20 cellular contexts compared by ENCODE assay signal in the genomic region with DNA sequence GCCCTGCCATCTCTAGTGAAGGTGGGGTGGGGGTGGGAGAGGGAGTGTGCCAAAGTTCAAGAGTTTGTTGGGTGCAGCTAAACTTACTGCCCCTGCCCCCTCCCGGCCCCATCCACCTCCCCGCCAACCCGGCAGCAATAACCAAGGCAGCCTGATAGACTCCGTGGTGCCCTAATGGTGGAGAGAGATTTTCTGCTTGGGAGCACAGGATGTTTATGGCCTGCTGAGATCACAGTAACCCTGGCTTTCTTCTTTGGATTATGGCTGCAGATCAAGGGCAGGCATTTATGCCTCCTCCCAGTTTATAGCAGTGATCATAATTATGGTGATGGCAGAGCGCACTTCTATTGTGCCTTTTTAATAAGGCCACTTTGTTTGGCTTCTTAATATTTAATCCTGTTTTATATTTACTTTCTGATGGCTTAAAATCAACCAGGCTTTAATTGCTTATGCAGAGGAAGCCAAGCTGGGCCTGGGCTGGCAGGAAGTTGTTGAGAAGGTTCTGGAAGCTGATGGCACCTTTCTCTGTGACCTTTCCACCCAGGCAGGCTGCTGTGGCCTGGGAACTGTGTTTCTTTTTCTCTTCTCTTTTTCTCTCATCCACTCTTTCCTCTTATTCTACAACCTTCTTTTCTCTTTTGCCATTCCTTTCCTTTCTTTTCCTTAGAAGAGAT.
"Had no signal": no experiment of that assay in that cellular context is flagged by ENCODE, and none has a peak within 500 bp of the region (broad histone marks: within the 10 kb centered on the region; RNA-seq: fewer than 3 reads in every experiment).

No MANE protein-coding gene starts in this region.

- DNase-seq: activated CD4-positive, alpha-beta T cell treated with anti-CD3 and anti-CD28 coated beads for 1 hour; activated gamma-delta T cell; activated T-cell treated with anti-CD3 and anti-CD28 coated beads, Interleukin-2, amount 50 U/mL, for 72 hours; effector memory CD4-positive, alpha-beta T cell; esophagus squamous epithelium; left ventricle myocardium inferior; naive thymus-derived CD8-positive, alpha-beta T cell; pancreas; stimulated activated CD4-positive, alpha-beta T cell treated with anti-CD3 and anti-CD28 coated beads, Interleukin-12 subunit alpha, Interleukin-12 subunit beta, amount 100 ng/mL, for 4 hours; stimulated activated CD4-positive, alpha-beta T cell treated with anti-CD3 and anti-CD28 coated beads, Interleukin-2, amount 100 ng/mL, for 24 hours; stimulated activated naive CD4-positive, alpha-beta T cell treated with Interleukin-2 at 50 U/mL for 16 hours; substantia nigra; T-helper 2 cell; tibial artery had no signal

- H3K4me3 Mint-ChIP-seq: activated naive CD4-positive, alpha-beta T cell treated with anti-CD3 and anti-CD28 coated beads, Interleukin-2, amount 50 U/mL, for 24 hours; activated T-cell treated with anti-CD3 and anti-CD28 coated beads, Interleukin-2, amount 50 U/mL, for 72 hours; dendritic cell treated with granulocyte-macrophage colony-stimulating factor and Interleukin-4, amounts not matched to agents 40 ng/mL and 50 ng/mL, for 4 days; naive thymus-derived CD8-positive, alpha-beta T cell had no signal

- H3K4me3 ChIP-seq: ascending aorta, esophagus squamous epithelium, hepatocyte, left ventricle myocardium inferior, pancreas, tibial artery had no signal

- H3K36me3 Mint-ChIP-seq: activated naive CD4-positive, alpha-beta T cell treated with anti-CD3 and anti-CD28 coated beads, Interleukin-2, amount 50 U/mL, for 24 hours; naive thymus-derived CD8-positive, alpha-beta T cell had no signal

- H3K27ac ChIP-seq: ascending aorta, esophagus squamous epithelium, hepatocyte, left ventricle myocardium inferior, neutrophil, pancreas, tibial artery, VCaP had no signal

- H3K9me3 ChIP-seq: ascending aorta, esophagus squamous epithelium, left ventricle myocardium inferior, neutrophil, pancreas, tibial artery had no signal

- H3K9me3 Mint-ChIP-seq: activated naive CD4-positive, alpha-beta T cell treated with anti-CD3 and anti-CD28 coated beads, Interleukin-2, amount 50 U/mL, for 24 hours; activated T-cell treated with anti-CD3 and anti-CD28 coated beads, Interleukin-2, amount 50 U/mL, for 72 hours; dendritic cell treated with granulocyte-macrophage colony-stimulating factor and Interleukin-4, amounts not matched to agents 40 ng/mL and 50 ng/mL, for 4 days; naive thymus-derived CD8-positive, alpha-beta T cell had no signal

- H3K27me3 Mint-ChIP-seq: activated naive CD4-positive, alpha-beta T cell treated with anti-CD3 and anti-CD28 coated beads, Interleukin-2, amount 50 U/mL, for 24 hours had no signal

- H3K27me3 ChIP-seq: ascending aorta, esophagus squamous epithelium, neutrophil, pancreas, tibial artery had no signal

- H3K36me3 ChIP-seq: esophagus squamous epithelium, neutrophil, pancreas had no signal

- H3K27ac Mint-ChIP-seq: activated naive CD4-positive, alpha-beta T cell treated with anti-CD3 and anti-CD28 coated beads, Interleukin-2, amount 50 U/mL, for 24 hours; activated T-cell treated with anti-CD3 and anti-CD28 coated beads, Interleukin-2, amount 50 U/mL, for 72 hours; dendritic cell treated with granulocyte-macrophage colony-stimulating factor and Interleukin-4, amounts not matched to agents 40 ng/mL and 50 ng/mL, for 4 days; naive thymus-derived CD8-positive, alpha-beta T cell had no signal

- H3K4me1 ChIP-seq: ascending aorta, pancreas, tibial artery had no signal

- H3K4me1 Mint-ChIP-seq: activated naive CD4-positive, alpha-beta T cell treated with anti-CD3 and anti-CD28 coated beads, Interleukin-2, amount 50 U/mL, for 24 hours had no signal
